ENCODE assay signal across 9 cellular contexts in the genomic region with DNA sequence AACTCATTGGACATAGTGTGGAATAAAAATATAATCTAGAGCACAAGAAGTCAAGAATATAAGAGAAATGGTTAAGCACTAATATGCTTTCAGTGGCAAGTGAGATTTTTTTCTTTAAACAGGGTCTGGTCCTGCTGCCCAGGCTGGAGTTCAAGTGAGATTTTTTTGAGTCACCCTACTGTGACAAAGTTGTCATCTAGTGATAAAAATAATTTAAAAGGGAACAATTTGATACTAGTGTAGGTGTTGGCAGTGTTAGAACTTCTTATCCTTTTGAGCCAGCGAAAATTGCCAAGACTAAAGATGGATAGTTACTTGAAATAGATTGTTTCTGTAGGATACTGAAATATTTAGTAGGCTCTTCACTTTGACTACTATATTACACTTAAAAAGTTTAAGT.
"Had no signal": no experiment of that assay in that cellular context is flagged by ENCODE, and none has a peak within 500 bp of the region (broad histone marks: within the 10 kb centered on the region; RNA-seq: fewer than 3 reads in every experiment).

No MANE protein-coding gene starts in this region.

- H3K9me3 ChIP-seq: HAP-1 had no signal

- H3K4me3 ChIP-seq: GM23248, GM23338, HAP-1 had no signal

- H3K27ac ChIP-seq: GM23248 had no signal

- H3K4me1 ChIP-seq: HAP-1 had no signal

- H3K36me3 ChIP-seq: HAP-1 had no signal

- DNase-seq: GM23248, GOT3, H7, H9, HCEC 1CT, HFFc6 had no signal

- ATAC-seq: GM23338, HCT116 had no signal
